Comparison of ENCODE assay signal across 20 cellular contexts in the genomic region with DNA sequence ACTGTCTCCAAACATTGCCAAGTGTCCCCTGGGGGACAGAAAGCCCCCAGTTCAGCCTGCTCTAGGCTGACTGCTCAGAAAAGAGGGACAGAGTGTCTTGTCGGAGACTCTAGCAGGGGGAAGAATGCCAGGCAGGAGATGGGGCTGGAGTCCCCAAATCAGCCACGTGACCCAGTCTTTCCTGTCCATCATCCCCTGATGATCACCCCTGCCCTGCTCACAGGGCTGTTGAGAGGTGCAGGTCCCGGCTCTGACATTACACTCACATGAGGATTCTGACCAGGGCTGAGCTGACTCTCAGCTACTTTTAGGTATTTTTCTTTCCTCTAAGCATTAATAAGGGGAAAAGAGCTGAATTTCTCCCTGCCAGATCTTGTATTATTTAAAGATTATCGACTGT.
DNase-seq lines count a peak whose midpoint lies in the region; ATAC-seq and TF ChIP-seq lines count a peak whose summit lies in the region.
"Had no signal": no experiment of that assay in that cellular context is flagged by ENCODE, and none has a peak within 500 bp of the region (broad histone marks: within the 10 kb centered on the region; RNA-seq: fewer than 3 reads in every experiment).

No MANE protein-coding gene starts in this region.

- no peaks in the 10 kb centered on the region for H3K27me3 Mint-ChIP-seq in activated T-cell treated with anti-CD3 and anti-CD28 coated beads, Interleukin-2, amount 50 U/mL, for 24 hours
- peaks cover 7% of the 10 kb centered on the region for H3K27me3 Mint-ChIP-seq in memory B cell
- H3K27me3 Mint-ChIP-seq in stimulated activated naive B cell treated with anti-CD40 and anti-IgM and Interleukin-4, amounts not matched to agents 10 μg/mL and 1 μg/mL and 100 μg/mL, for 72 hours, result peaks cover 0 to 3% of the 10 kb centered on the region in 2 donors
- H3K27me3 Mint-ChIP-seq in activated CD4-positive, alpha-beta T cell treated with anti-CD3 and anti-CD28 coated beads, Interleukin-2, amount 10 ng/mL, durations not matched to agents 7 days and 5 days, result no peaks in the 10 kb centered on the region
- H3K27me3 Mint-ChIP-seq in endothelial cell (ENCODE audit: unreplicated experiment), result peaks cover 24% of the 10 kb centered on the region

- no peak for DNase-seq in activated T-cell treated with anti-CD3 and anti-CD28 coated beads, Interleukin-2, amount 50 U/mL, for 24 hours
- no peak for DNase-seq in activated T-cell treated with anti-CD3 and anti-CD28 coated beads, Interleukin-2, amount 50 U/mL, for 48 hours
- DNase-seq in memory B cell (ENCODE audit: low spot score in 2 of 2) (no peak), endothelial cell (ENCODE audit: low spot score) (no peak)
- no peak for DNase-seq in stimulated activated naive B cell treated with anti-CD40 and anti-IgM and Interleukin-4, amounts not matched to agents 10 μg/mL and 1 μg/mL and 100 μg/mL, for 72 hours
- no peak for DNase-seq in activated CD4-positive, alpha-beta T cell treated with anti-CD3 and anti-CD28 coated beads, Interleukin-2, amount 10 ng/mL, durations not matched to agents 7 days and 5 days
- DNase-seq: 8988T; CD8-positive, alpha-beta T cell; DND-41; NCI-H1092 treated with DMSO at 0.1 percent for 48 hours; NCI-H146; NCI-H2029; NCI-H226; NCI-H510A treated with DMSO at 0.1 percent for 48 hours; NCI-H748 treated with DMSO at 0.1 percent for 48 hours; PC-9; RPMI8226; SIG-M5; SK-N-SH had no signal

- no peak for ATAC-seq in memory B cell (ENCODE audit: low read depth)
- peak in 1 of 2 donors; percentile 6 for ATAC-seq in stimulated activated naive B cell treated with anti-CD40 and anti-IgM and Interleukin-4, amounts not matched to agents 10 μg/mL and 1 μg/mL and 100 μg/mL, for 72 hours (replicated peaks)
- ATAC-seq: CD8-positive, alpha-beta T cell had no signal

- no peaks in the 10 kb centered on the region for H3K9me3 Mint-ChIP-seq in activated T-cell treated with anti-CD3 and anti-CD28 coated beads, Interleukin-2, amount 50 U/mL, for 24 hours
- H3K9me3 Mint-ChIP-seq in memory B cell (no peaks in the 10 kb centered on the region), endothelial cell (ENCODE audit: unreplicated experiment) (no peaks in the 10 kb centered on the region)
- no peaks in the 10 kb centered on the region for H3K9me3 Mint-ChIP-seq in stimulated activated naive B cell treated with anti-CD40 and anti-IgM and Interleukin-4, amounts not matched to agents 10 μg/mL and 1 μg/mL and 100 μg/mL, for 72 hours
- H3K9me3 Mint-ChIP-seq in activated CD4-positive, alpha-beta T cell treated with anti-CD3 and anti-CD28 coated beads, Interleukin-2, amount 10 ng/mL, durations not matched to agents 7 days and 5 days, result no peaks in the 10 kb centered on the region
- H3K9me3 Mint-ChIP-seq: CD8-positive, alpha-beta T cell had no signal

- H3K27ac Mint-ChIP-seq in activated T-cell treated with anti-CD3 and anti-CD28 coated beads, Interleukin-2, amount 50 U/mL, for 24 hours, result peak overlapping the region; percentile 80
- H3K27ac Mint-ChIP-seq in memory B cell (peak overlapping the region; percentile 55), endothelial cell (ENCODE audit: unreplicated experiment) (no peak overlapping the region)
- peak overlapping the region; percentile 74 for H3K27ac Mint-ChIP-seq in stimulated activated naive B cell treated with anti-CD40 and anti-IgM and Interleukin-4, amounts not matched to agents 10 μg/mL and 1 μg/mL and 100 μg/mL, for 72 hours
- H3K27ac Mint-ChIP-seq in activated CD4-positive, alpha-beta T cell treated with anti-CD3 and anti-CD28 coated beads, Interleukin-2, amount 10 ng/mL, durations not matched to agents 7 days and 5 days, result no peak overlapping the region
- H3K27ac Mint-ChIP-seq: CD8-positive, alpha-beta T cell had no signal

- peak; percentile 10 for TF ChIP-seq POLR2A in GM19193 (IDR thresholded peaks at IDR 0.05; ENCODE audit: extremely low read depth, insufficient read depth, insufficient read length)

- CTCF ChIA-PET in activated CD4-positive, alpha-beta T cell treated with anti-CD3 and anti-CD28 coated beads, Interleukin-2, amount 10 ng/mL, durations not matched to agents 7 days and 5 days (lab: Charles Lee), result no interaction called here

- POLR2A ChIA-PET in activated CD4-positive, alpha-beta T cell treated with anti-CD3 and anti-CD28 coated beads, Interleukin-2, amount 10 ng/mL, durations not matched to agents 7 days and 5 days (lab: Charles Lee), result no interaction called here

- no peak for TF ChIP-seq CTCF in endothelial cell (IDR thresholded peaks at IDR 0.05; ENCODE audit: unreplicated experiment)

- peaks cover 12% of the 10 kb centered on the region for H3K36me3 Mint-ChIP-seq in activated T-cell treated with anti-CD3 and anti-CD28 coated beads, Interleukin-2, amount 50 U/mL, for 24 hours (ENCODE audit: low read depth)
- H3K36me3 Mint-ChIP-seq in memory B cell (no peaks in the 10 kb centered on the region), endothelial cell (ENCODE audit: low read depth, unreplicated experiment) (peaks cover 25% of the 10 kb centered on the region)
- H3K36me3 Mint-ChIP-seq in stimulated activated naive B cell treated with anti-CD40 and anti-IgM and Interleukin-4, amounts not matched to agents 10 μg/mL and 1 μg/mL and 100 μg/mL, for 72 hours, result peaks cover 13 to 29% of the 10 kb centered on the region in 2 donors
- no peaks in the 10 kb centered on the region for H3K36me3 Mint-ChIP-seq in activated CD4-positive, alpha-beta T cell treated with anti-CD3 and anti-CD28 coated beads, Interleukin-2, amount 10 ng/mL, durations not matched to agents 7 days and 5 days (ENCODE audit: low read depth)
- H3K36me3 Mint-ChIP-seq: CD8-positive, alpha-beta T cell had no signal

- H3K4me1 Mint-ChIP-seq in activated T-cell treated with anti-CD3 and anti-CD28 coated beads, Interleukin-2, amount 50 U/mL, for 24 hours (ENCODE audit: low read depth), result no peaks in the 10 kb centered on the region
- peaks cover 7% of the 10 kb centered on the region for H3K4me1 Mint-ChIP-seq in memory B cell
- peaks cover 7 to 19% of the 10 kb centered on the region in 2 donors for H3K4me1 Mint-ChIP-seq in stimulated activated naive B cell treated with anti-CD40 and anti-IgM and Interleukin-4, amounts not matched to agents 10 μg/mL and 1 μg/mL and 100 μg/mL, for 72 hours
- no peaks in the 10 kb centered on the region for H3K4me1 Mint-ChIP-seq in activated CD4-positive, alpha-beta T cell treated with anti-CD3 and anti-CD28 coated beads, Interleukin-2, amount 10 ng/mL, durations not matched to agents 7 days and 5 days
- peaks cover 13% of the 10 kb centered on the region for H3K4me1 Mint-ChIP-seq in endothelial cell (ENCODE audit: unreplicated experiment)

- no peak overlapping the region for H3K4me3 Mint-ChIP-seq in activated T-cell treated with anti-CD3 and anti-CD28 coated beads, Interleukin-2, amount 50 U/mL, for 24 hours
- H3K4me3 Mint-ChIP-seq in memory B cell, result no peak overlapping the region
- peak overlapping the region in 1 of 2 donors; percentile 36 for H3K4me3 Mint-ChIP-seq in stimulated activated naive B cell treated with anti-CD40 and anti-IgM and Interleukin-4, amounts not matched to agents 10 μg/mL and 1 μg/mL and 100 μg/mL, for 72 hours
- H3K4me3 Mint-ChIP-seq in activated CD4-positive, alpha-beta T cell treated with anti-CD3 and anti-CD28 coated beads, Interleukin-2, amount 10 ng/mL, durations not matched to agents 7 days and 5 days, result no peak overlapping the region
- no peak overlapping the region for H3K4me3 Mint-ChIP-seq in endothelial cell (ENCODE audit: unreplicated experiment)
- H3K4me3 Mint-ChIP-seq: CD8-positive, alpha-beta T cell had no signal

Comparison
In these comparisons a context has a peak if more than half of its experiments do, and no peak if none do; other contexts are left out.
1. H3K27ac Mint-ChIP-seq: peak in activated T-cell treated with anti-CD3 and anti-CD28 coated beads, Interleukin-2, amount 50 U/mL, for 24 hours (single experiment), memory B cell (single experiment) and stimulated activated naive B cell treated with anti-CD40 and anti-IgM and Interleukin-4, amounts not matched to agents 10 μg/mL and 1 μg/mL and 100 μg/mL, for 72 hours (single experiment); none in activated CD4-positive, alpha-beta T cell treated with anti-CD3 and anti-CD28 coated beads, Interleukin-2, amount 10 ng/mL, durations not matched to agents 7 days and 5 days (single experiment) and endothelial cell (single experiment).